1 cellular context compared by ENCODE assay signal in genomic region chr6:29708432-29709177, GRCh38.
TF ChIP-seq lines count a peak whose summit lies in the region.

No MANE protein-coding gene starts in this region.

TF ChIP-seq in GM23338, 12 proteins besides CTCF, POLR2A, EP300 and RAD21 (continued from another document):
- TF ChIP-seq REST (IDR thresholded peaks at IDR 0.05; ENCODE audit: unreplicated experiment) (no peak), ZNF462 (CRISPR knock-in tag; IDR thresholded peaks at IDR 0.05) (no peak), EZH2phosphoT487 (IDR thresholded peaks at IDR 0.05; ENCODE audit: unreplicated experiment) (no peak), JUNB (IDR thresholded peaks at IDR 0.05; ENCODE audit: unreplicated experiment) (no peak), NANOG (IDR thresholded peaks at IDR 0.05; ENCODE audit: borderline replicate concordance) (no peak), ZNF331 (CRISPR knock-in tag; IDR thresholded peaks at IDR 0.05; ENCODE audit: low read depth) (no peak), POLR2AphosphoS5 (IDR thresholded peaks at IDR 0.05; ENCODE audit: low read depth) (no peak), STAT1 (IDR thresholded peaks at IDR 0.05; ENCODE audit: unreplicated experiment) (no peak), ETS1 (IDR thresholded peaks at IDR 0.05) (no peak), CREB1 (CRISPR knock-in tag; IDR thresholded peaks at IDR 0.05; ENCODE audit: low read depth) (no peak), EZH2 (IDR thresholded peaks at IDR 0.05; ENCODE audit: low read depth, unreplicated experiment) (no peak)
